ENCODE assay signal across 8 cellular contexts in genomic region chr22:25563757-25564319, GRCh38. TPM values are rescaled to one million over a fixed set of nuclear protein-coding genes. Genes with fewer than 3 reads are reported as not detected.
DNase-seq lines count a peak whose midpoint lies in the region; ATAC-seq and TF ChIP-seq lines count a peak whose summit lies in the region.

No MANE protein-coding gene starts in this region.

- peak; percentile 18 for ATAC-seq in HG02852 (IDR thresholded peaks at IDR 0.05; ENCODE audit: unreplicated experiment)
- ATAC-seq in SK-N-SH treated with all-trans-retinoic acid at 6 μM for 48 hours, result peak; percentile 43
- ATAC-seq in GM21390 (IDR thresholded peaks at IDR 0.05; ENCODE audit: unreplicated experiment), result no peak

- no peaks in the 10 kb centered on the region for H3K27me3 Mint-ChIP-seq in dendritic cell treated with granulocyte-macrophage colony-stimulating factor and Interleukin-4, amounts not matched to agents 40 ng/mL and 50 ng/mL, for 4 days

- TF ChIP-seq POLR2A in testis (IDR thresholded peaks at IDR 0.05), result no peak

- H3K4me1 Mint-ChIP-seq in dendritic cell treated with granulocyte-macrophage colony-stimulating factor and Interleukin-4, amounts not matched to agents 40 ng/mL and 50 ng/mL, for 4 days (ENCODE audit: low read depth), result peaks cover 27% of the 10 kb centered on the region

- H3K4me3 Mint-ChIP-seq in dendritic cell treated with granulocyte-macrophage colony-stimulating factor and Interleukin-4, amounts not matched to agents 40 ng/mL and 50 ng/mL, for 4 days, result peak overlapping the region; percentile 88

- intact Hi-C loops in dendritic cell treated with granulocyte-macrophage colony-stimulating factor and Interleukin-4, amounts not matched to agents 40 ng/mL and 50 ng/mL, for 4 days (cut with micrococcal nuclease), result no loop called here
- intact Hi-C loops in testis (cut with DNase I; ENCODE audit: low total_unique reads), result no loop called here

- peaks cover 23% of the 10 kb centered on the region for H3K36me3 Mint-ChIP-seq in dendritic cell treated with granulocyte-macrophage colony-stimulating factor and Interleukin-4, amounts not matched to agents 40 ng/mL and 50 ng/mL, for 4 days (ENCODE audit: low read depth)

- no peaks in the 10 kb centered on the region for H3K9me3 Mint-ChIP-seq in dendritic cell treated with granulocyte-macrophage colony-stimulating factor and Interleukin-4, amounts not matched to agents 40 ng/mL and 50 ng/mL, for 4 days

- peak overlapping the region; percentile 49 to 64 for H3K27ac ChIP-seq in testis

- 1 to 4% methylated on average over 19 to 21 of the region's 21 CpGs for WGBS in testis, 2 donors

- no peaks in the 10 kb centered on the region for H3K9me3 ChIP-seq in mononuclear cell (ENCODE audit: low read depth, low read length)
- H3K9me3 ChIP-seq in testis, result no peaks in the 10 kb centered on the region

- DNase-seq in GM10266 (ENCODE audit: extremely low spot score), result peak; percentile 39
- DNase-seq in testis, result peak; percentile 41
- no peak for DNase-seq in NCI-H226

- H3K27me3 ChIP-seq in mononuclear cell (ENCODE audit: insufficient read depth, low read length) (no peaks in the 10 kb centered on the region), testis (no peaks in the 10 kb centered on the region)

- peak overlapping the region; percentile 94 for H3K27ac Mint-ChIP-seq in dendritic cell treated with granulocyte-macrophage colony-stimulating factor and Interleukin-4, amounts not matched to agents 40 ng/mL and 50 ng/mL, for 4 days

- TF ChIP-seq CTCF in GM10266 (IDR thresholded peaks at IDR 0.05; ENCODE audit: control insufficient read depth, insufficient read depth, low read depth, missing control alignments), result no peak
- no peak for TF ChIP-seq CTCF in testis (IDR thresholded peaks at IDR 0.05)

- peak overlapping the region; percentile 48 for H3K4me3 ChIP-seq in mononuclear cell (ENCODE audit: low read length)
- peak overlapping the region; percentile 74 to 82 for H3K4me3 ChIP-seq in testis

- H3K4me1 ChIP-seq in mononuclear cell (ENCODE audit: insufficient read depth, low read length) (peaks cover 48% of the 10 kb centered on the region), testis (peaks cover 4% of the 10 kb centered on the region)

- no peaks in the 10 kb centered on the region for H3K36me3 ChIP-seq in testis (ENCODE audit: low read depth, missing control alignments)

TF ChIP-seq in SK-N-SH treated with all-trans-retinoic acid at 6 μM for 48 hours, 23 proteins besides CTCF, POLR2A, EP300 and RAD21:
- TF ChIP-seq BACH2 (CRISPR knock-in tag; IDR thresholded peaks at IDR 0.05; ENCODE audit: borderline replicate concordance) (no peak), ISL1 (CRISPR knock-in tag; IDR thresholded peaks at IDR 0.05) (no peak), POU6F1 (CRISPR knock-in tag; IDR thresholded peaks at IDR 0.05; ENCODE audit: borderline replicate concordance, low read depth) (no peak), CSDC2 (CRISPR knock-in tag; IDR thresholded peaks at IDR 0.05) (no peak), ESRRG (CRISPR knock-in tag; IDR thresholded peaks at IDR 0.05) (no peak), ZNF565 (CRISPR knock-in tag; conservative IDR thresholded peaks at IDR 0.05; ENCODE audit: low read depth) (no peak), PPARA (CRISPR knock-in tag; IDR thresholded peaks at IDR 0.05; ENCODE audit: borderline replicate concordance) (no peak), SNAI2 (CRISPR knock-in tag; IDR thresholded peaks at IDR 0.05) (no peak), ARNTL (CRISPR knock-in tag; IDR thresholded peaks at IDR 0.05; ENCODE audit: borderline replicate concordance, low read depth) (no peak), ZNF70 (CRISPR knock-in tag; IDR thresholded peaks at IDR 0.05) (no peak), TCF4 (CRISPR knock-in tag; IDR thresholded peaks at IDR 0.05; ENCODE audit: borderline replicate concordance) (no peak), ZNF8 (CRISPR knock-in tag; IDR thresholded peaks at IDR 0.05) (no peak), GLIS3 (CRISPR knock-in tag; IDR thresholded peaks at IDR 0.05) (no peak)
- TF ChIP-seq, protein P1, sequence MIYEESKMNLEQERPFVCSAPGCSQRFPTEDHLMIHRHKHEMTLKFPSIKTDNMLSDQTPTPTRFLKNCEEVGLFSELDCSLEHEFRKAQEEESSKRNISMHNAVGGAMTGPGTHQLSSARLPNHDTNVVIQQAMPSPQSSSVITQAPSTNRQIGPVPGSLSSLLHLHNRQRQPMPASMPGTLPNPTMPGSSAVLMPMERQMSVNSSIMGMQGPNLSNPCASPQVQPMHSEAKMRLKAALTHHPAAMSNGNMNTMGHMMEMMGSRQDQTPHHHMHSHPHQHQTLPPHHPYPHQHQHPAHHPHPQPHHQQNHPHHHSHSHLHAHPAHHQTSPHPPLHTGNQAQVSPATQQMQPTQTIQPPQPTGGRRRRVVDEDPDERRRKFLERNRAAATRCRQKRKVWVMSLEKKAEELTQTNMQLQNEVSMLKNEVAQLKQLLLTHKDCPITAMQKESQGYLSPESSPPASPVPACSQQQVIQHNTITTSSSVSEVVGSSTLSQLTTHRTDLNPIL (CRISPR knock-in tag; IDR thresholded peaks at IDR 0.05; ENCODE audit: low read depth), result no peak
- TF ChIP-seq, protein P2, sequence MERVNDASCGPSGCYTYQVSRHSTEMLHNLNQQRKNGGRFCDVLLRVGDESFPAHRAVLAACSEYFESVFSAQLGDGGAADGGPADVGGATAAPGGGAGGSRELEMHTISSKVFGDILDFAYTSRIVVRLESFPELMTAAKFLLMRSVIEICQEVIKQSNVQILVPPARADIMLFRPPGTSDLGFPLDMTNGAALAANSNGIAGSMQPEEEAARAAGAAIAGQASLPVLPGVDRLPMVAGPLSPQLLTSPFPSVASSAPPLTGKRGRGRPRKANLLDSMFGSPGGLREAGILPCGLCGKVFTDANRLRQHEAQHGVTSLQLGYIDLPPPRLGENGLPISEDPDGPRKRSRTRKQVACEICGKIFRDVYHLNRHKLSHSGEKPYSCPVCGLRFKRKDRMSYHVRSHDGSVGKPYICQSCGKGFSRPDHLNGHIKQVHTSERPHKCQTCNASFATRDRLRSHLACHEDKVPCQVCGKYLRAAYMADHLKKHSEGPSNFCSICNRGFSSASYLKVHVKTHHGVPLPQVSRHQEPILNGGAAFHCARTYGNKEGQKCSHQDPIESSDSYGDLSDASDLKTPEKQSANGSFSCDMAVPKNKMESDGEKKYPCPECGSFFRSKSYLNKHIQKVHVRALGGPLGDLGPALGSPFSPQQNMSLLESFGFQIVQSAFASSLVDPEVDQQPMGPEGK (CRISPR knock-in tag; IDR thresholded peaks at IDR 0.05; ENCODE audit: borderline replicate concordance), result no peak
- TF ChIP-seq, protein P3, sequence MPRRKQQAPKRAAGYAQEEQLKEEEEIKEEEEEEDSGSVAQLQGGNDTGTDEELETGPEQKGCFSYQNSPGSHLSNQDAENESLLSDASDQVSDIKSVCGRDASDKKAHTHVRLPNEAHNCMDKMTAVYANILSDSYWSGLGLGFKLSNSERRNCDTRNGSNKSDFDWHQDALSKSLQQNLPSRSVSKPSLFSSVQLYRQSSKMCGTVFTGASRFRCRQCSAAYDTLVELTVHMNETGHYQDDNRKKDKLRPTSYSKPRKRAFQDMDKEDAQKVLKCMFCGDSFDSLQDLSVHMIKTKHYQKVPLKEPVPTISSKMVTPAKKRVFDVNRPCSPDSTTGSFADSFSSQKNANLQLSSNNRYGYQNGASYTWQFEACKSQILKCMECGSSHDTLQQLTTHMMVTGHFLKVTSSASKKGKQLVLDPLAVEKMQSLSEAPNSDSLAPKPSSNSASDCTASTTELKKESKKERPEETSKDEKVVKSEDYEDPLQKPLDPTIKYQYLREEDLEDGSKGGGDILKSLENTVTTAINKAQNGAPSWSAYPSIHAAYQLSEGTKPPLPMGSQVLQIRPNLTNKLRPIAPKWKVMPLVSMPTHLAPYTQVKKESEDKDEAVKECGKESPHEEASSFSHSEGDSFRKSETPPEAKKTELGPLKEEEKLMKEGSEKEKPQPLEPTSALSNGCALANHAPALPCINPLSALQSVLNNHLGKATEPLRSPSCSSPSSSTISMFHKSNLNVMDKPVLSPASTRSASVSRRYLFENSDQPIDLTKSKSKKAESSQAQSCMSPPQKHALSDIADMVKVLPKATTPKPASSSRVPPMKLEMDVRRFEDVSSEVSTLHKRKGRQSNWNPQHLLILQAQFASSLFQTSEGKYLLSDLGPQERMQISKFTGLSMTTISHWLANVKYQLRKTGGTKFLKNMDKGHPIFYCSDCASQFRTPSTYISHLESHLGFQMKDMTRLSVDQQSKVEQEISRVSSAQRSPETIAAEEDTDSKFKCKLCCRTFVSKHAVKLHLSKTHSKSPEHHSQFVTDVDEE (CRISPR knock-in tag; IDR thresholded peaks at IDR 0.05), result no peak

RNA-seq across cellular contexts. Expression of gene GRK3, which starts 0.6 kb away (rescaled TPM):
- 21.0 TPM for total RNA-seq in mononuclear cell
- 10 to 100 TPM; 10.9 to 12.8 TPM for total RNA-seq in testis
- polyA plus RNA-seq in testis (ENCODE audit: insufficient read depth, low read depth, low replicate concordance), result 46.0 TPM
